Comparison of ENCODE assay signal across 30 cellular contexts in the genomic region with DNA sequence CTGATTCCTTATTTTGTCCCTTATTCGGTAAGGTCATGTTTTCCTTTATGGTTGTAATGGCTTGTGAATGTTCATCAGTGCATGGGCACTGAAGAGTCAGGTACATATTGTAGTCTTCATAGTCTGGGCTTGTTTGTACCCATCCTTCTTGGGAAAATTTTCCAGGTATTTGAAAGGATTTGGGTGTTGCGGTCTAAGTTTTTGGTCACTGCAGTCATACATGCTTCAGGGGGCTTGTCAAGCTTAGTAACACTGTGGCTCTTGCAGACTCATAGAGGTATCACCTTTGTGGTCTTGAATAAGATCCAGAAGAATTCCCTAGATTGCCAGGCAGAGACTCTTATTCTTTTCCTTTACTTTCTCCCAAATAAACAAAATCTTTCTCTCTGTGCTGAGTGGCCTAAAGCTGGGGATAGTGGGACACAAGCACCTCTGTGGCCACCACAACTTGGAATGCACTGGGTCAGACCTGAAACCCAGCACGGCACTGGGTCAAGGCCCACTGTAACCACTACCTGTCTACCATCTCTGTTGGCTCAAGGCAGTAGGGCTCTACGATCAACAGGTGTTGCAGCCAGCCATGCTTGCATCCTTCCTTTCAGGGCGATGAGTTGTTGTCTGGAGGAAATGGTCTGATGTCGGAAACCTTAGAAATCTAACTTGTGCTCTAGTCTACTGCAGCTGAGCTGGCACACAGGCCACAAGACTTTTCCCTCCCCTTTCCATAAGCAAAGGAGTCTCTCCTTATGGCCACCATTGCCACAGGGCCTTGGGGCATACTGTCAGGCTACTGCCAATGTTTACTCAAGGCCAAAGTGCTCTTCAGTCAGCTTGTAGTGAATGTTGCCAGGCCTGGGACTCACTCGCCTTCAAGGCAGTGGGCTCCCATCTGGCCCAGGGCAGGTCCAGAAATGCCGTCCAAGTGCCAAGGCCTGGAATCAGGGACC. TPM values are rescaled to one million over a fixed set of nuclear protein-coding genes. Genes with fewer than 3 reads are reported as not detected.
DNase-seq lines count a peak whose midpoint lies in the region; ATAC-seq, FAIRE-seq and TF ChIP-seq lines count a peak whose summit lies in the region.
"Had no signal": no experiment of that assay in that cellular context is flagged by ENCODE, and none has a peak within 500 bp of the region (broad histone marks: within the 10 kb centered on the region; RNA-seq: fewer than 3 reads in every experiment).

No MANE protein-coding gene starts in this region.

- 38% methylated on average over 8 of the region's 8 CpGs for WGBS in mammary epithelial cell (ENCODE audit: low coverage, missing lambda C conversion rate)
- 32% methylated on average over 8 of the region's 8 CpGs for WGBS in HepG2 (ENCODE audit: low lambda C conversion rate)

- peak overlapping the region; percentile 15 for H3K4me2 ChIP-seq in mammary epithelial cell (ENCODE audit: insufficient read depth, low read depth, low read length)
- no peak overlapping the region for H3K4me2 ChIP-seq in HepG2 (ENCODE audit: low read depth, low read length)
- H3K4me2 ChIP-seq: SK-N-SH had no signal

- dilution Hi-C loops in mammary epithelial cell (cut with HindIII; ENCODE audit: low sequenced_read_pairs): loop anchor here (25.0 kb wide), 1 partner anchor 238 kb away; no protein-coding TSS in a partner anchor

- DNase-seq in mammary epithelial cell (peak; percentile 79), breast epithelium (ENCODE audit: low spot score in 2 of 2) (no peak), activated B cell treated with CpG ODN at 0.5 μM for 24 hours (no peak), HepG2 (ENCODE audit: low spot score) (no peak), upper lobe of right lung (no peak), T-helper 9 cell (no peak)
- no peak for DNase-seq in stimulated activated CD4-positive, alpha-beta T cell treated with anti-CD3 and anti-CD28 coated beads, Interleukin-12 subunit alpha, Interleukin-12 subunit beta, amount 100 ng/mL, for 4 hours
- DNase-seq: 8988T; activated CD4-positive, alpha-beta T cell treated with anti-CD3 and anti-CD28 coated beads, Interleukin-2, amount 10 ng/mL, durations not matched to agents 24 days and 14 days; activated gamma-delta T cell treated with Interleukin-2 at 50 U/mL for 16 hours; activated T-cell treated with anti-CD3 and anti-CD28 coated beads, Interleukin-2, amount 50 U/mL, for 1 hour; CD4-positive, alpha-beta T cell; dorsolateral prefrontal cortex; EL; kidney; lower lobe of right lung; NCI-H1436 treated with DMSO at 0.1 percent for 48 hours; NCI-H774; right lobe of liver; SK-N-SH; stimulated activated CD4-positive, alpha-beta T cell treated with anti-CD3 and anti-CD28 coated beads, Interleukin-4, amount 100 ng/mL, for 4 hours; stimulated activated naive CD4-positive, alpha-beta T cell treated with Interleukin-2 at 50 U/mL for 16 hours had no signal

- no peak for TF ChIP-seq POLR2A in breast epithelium (IDR thresholded peaks at IDR 0.05)
- no peak for TF ChIP-seq POLR2A in HepG2 (IDR thresholded peaks at IDR 0.05; ENCODE audit: insufficient read depth in 1 of 2, low read depth in 2 of 2, low read length in 2 of 2)

- H4K20me1 ChIP-seq in mammary epithelial cell (ENCODE audit: insufficient read depth, low read length) (no peaks in the 10 kb centered on the region), HepG2 (ENCODE audit: insufficient read depth, low read length) (no peaks in the 10 kb centered on the region)

- peak overlapping the region; percentile 41 for H3K4me3 Mint-ChIP-seq in activated B cell treated with CpG ODN at 0.5 μM for 24 hours
- H3K4me3 Mint-ChIP-seq: activated CD4-positive, alpha-beta T cell treated with anti-CD3 and anti-CD28 coated beads, Interleukin-2, amount 10 ng/mL, durations not matched to agents 24 days and 14 days; CD4-positive, alpha-beta T cell; central memory CD8-positive, alpha-beta T cell; T-helper 1 cell treated with Interleukin-12 subunit alpha and Interleukin-12 subunit beta and Interleukin-4 antibody, amounts not matched to agents 30 μg/mL and 1 μg/mL, for 36 hours had no signal

- no peak overlapping the region for H3K4me3 ChIP-seq in mammary epithelial cell (replicated peaks in 1 of 3; ENCODE audit: insufficient read depth in 1 of 3, low read depth in 2 of 3, low read length in 3 of 3)
- no peak overlapping the region for H3K4me3 ChIP-seq in breast epithelium
- no peak overlapping the region for H3K4me3 ChIP-seq in HepG2 (replicated peaks in 1 of 3; ENCODE audit: insufficient read depth in 1 of 3, low read depth in 2 of 3, low read length in 3 of 3)
- no peak overlapping the region for H3K4me3 ChIP-seq in upper lobe of right lung
- H3K4me3 ChIP-seq: dorsolateral prefrontal cortex, lower lobe of right lung, right lobe of liver, thoracic aorta, vagina had no signal

- H3K4me1 ChIP-seq in mammary epithelial cell (ENCODE audit: insufficient read depth, low read length) (peaks cover 26% of the 10 kb centered on the region), breast epithelium (no peaks in the 10 kb centered on the region), HepG2 (ENCODE audit: insufficient read depth, low read length) (peaks cover 15% of the 10 kb centered on the region), upper lobe of right lung (no peaks in the 10 kb centered on the region)
- H3K4me1 ChIP-seq: lower lobe of right lung, vagina had no signal

- H3K36me3 ChIP-seq in mammary epithelial cell (ENCODE audit: insufficient read depth, low read length): no peaks in the 10 kb centered on the region
- no peaks in the 10 kb centered on the region for H3K36me3 ChIP-seq in breast epithelium
- H3K36me3 ChIP-seq in HepG2 (replicated peaks in 1 of 2; ENCODE audit: control insufficient read depth in 1 of 2, insufficient read depth in 2 of 2, low read length in 2 of 2): no peaks in the 10 kb centered on the region
- H3K36me3 ChIP-seq in upper lobe of right lung: no peaks in the 10 kb centered on the region
- H3K36me3 ChIP-seq: lower lobe of right lung, right lobe of liver, thoracic aorta, vagina had no signal

- no peak for TF ChIP-seq CTCF in mammary epithelial cell (conservative IDR thresholded peaks at IDR 0.05 in 1 of 2, IDR thresholded peaks at IDR 0.05 in 1 of 2; ENCODE audit: extremely low read depth in 1 of 2, insufficient read depth in 1 of 2, low read depth in 1 of 2, low read length in 2 of 2)
- no peak for TF ChIP-seq CTCF in breast epithelium (IDR thresholded peaks at IDR 0.05)
- no peak for TF ChIP-seq CTCF in activated B cell treated with CpG ODN at 0.5 μM for 24 hours (IDR thresholded peaks at IDR 0.05)
- TF ChIP-seq CTCF in HepG2 (CRISPR knock-in tag; IDR thresholded peaks at IDR 0.05): no peak
- no peak for TF ChIP-seq CTCF in upper lobe of right lung (IDR thresholded peaks at IDR 0.05)

- POLR2A ChIA-PET in activated B cell treated with CpG ODN at 0.5 μM for 24 hours (lab: Charles Lee): interaction anchor here (0.8 to 2.7 kb wide), 6 partner anchors 8 to 50 kb away, joined by 3 to 22 read pairs (median 4); a partner anchor contains a TSS
- POLR2A ChIA-PET in HepG2 (lab: Yijun Ruan, JAX): interaction anchor here (0.7 to 1.6 kb wide), 7 partner anchors 9 to 50 kb away, joined by 3 to 5 read pairs (median 4); no protein-coding TSS in a partner anchor

- in situ Hi-C loops in mammary epithelial cell (cut with MboI; ENCODE audit: low sequenced_read_pairs in 2 of 2): no loop called here
- in situ Hi-C loops in HepG2 (cut with HindIII; ENCODE audit: extremely low pct_ligation_motif_present, low pct_unique_long_range_greater_than_20kb): no loop called here

- FAIRE-seq in HepG2 (lab: Jason Lieb, UNC): no peak
- FAIRE-seq: endothelial cell of umbilical vein, GM19239, kidney had no signal

- TF ChIP-seq EP300 in HepG2 (IDR thresholded peaks at IDR 0.05; ENCODE audit: low read depth in 2 of 2, low read length in 2 of 2) (no peak), HepG2 (CRISPR knock-in tag; IDR thresholded peaks at IDR 0.05; ENCODE audit: borderline replicate concordance) (no peak)

- H3K27me3 Mint-ChIP-seq in activated B cell treated with CpG ODN at 0.5 μM for 24 hours: no peaks in the 10 kb centered on the region
- H3K27me3 Mint-ChIP-seq: CD4-positive, alpha-beta T cell; central memory CD8-positive, alpha-beta T cell; progenitor cell of endocrine pancreas had no signal

- peak overlapping the region; percentile 80 for H3K27ac Mint-ChIP-seq in activated B cell treated with CpG ODN at 0.5 μM for 24 hours
- H3K27ac Mint-ChIP-seq: activated CD4-positive, alpha-beta T cell treated with anti-CD3 and anti-CD28 coated beads, Interleukin-2, amount 10 ng/mL, durations not matched to agents 24 days and 14 days; CD4-positive, alpha-beta T cell; progenitor cell of endocrine pancreas; T-helper 1 cell treated with Interleukin-12 subunit alpha and Interleukin-12 subunit beta and Interleukin-4 antibody, amounts not matched to agents 30 μg/mL and 1 μg/mL, for 36 hours had no signal

- H3K79me2 ChIP-seq in mammary epithelial cell (ENCODE audit: insufficient read depth, low read length) (no peaks in the 10 kb centered on the region), HepG2 (ENCODE audit: insufficient read depth, low read length) (no peaks in the 10 kb centered on the region)

- H2AFZ ChIP-seq in mammary epithelial cell (ENCODE audit: low read depth, low read length) (peak overlapping the region; percentile 60), HepG2 (ENCODE audit: low read length) (no peak overlapping the region)

- H3K27ac ChIP-seq in mammary epithelial cell (ENCODE audit: insufficient read depth, low read depth, low read length) (peak overlapping the region; percentile 28), breast epithelium (no peak overlapping the region), HepG2 (ENCODE audit: extremely low read length, insufficient read depth, low read length) (no peak overlapping the region), upper lobe of right lung (no peak overlapping the region)
- H3K27ac ChIP-seq: dorsolateral prefrontal cortex, lower lobe of right lung, thoracic aorta, vagina had no signal

- CTCF ChIA-PET in mammary epithelial cell (lab: Charles Lee; ENCODE audit: low non-redundant PET): no interaction called here
- CTCF ChIA-PET in activated B cell treated with CpG ODN at 0.5 μM for 24 hours (lab: Charles Lee): interaction anchor here (0.9 to 3.3 kb wide), 5 partner anchors 10 to 51 kb away, joined by 3 to 18 read pairs (median 4); no protein-coding TSS in a partner anchor
- CTCF ChIA-PET in HepG2 (lab: Yijun Ruan, JAX; ENCODE audit: low intra/inter-chr PET ratio, low total read pairs): no interaction called here

- H3K9me3 Mint-ChIP-seq in activated B cell treated with CpG ODN at 0.5 μM for 24 hours: peaks cover 5% of the 10 kb centered on the region
- H3K9me3 Mint-ChIP-seq: CD4-positive, alpha-beta T cell; central memory CD8-positive, alpha-beta T cell had no signal

- no peak for TF ChIP-seq RAD21 in HepG2 (CRISPR knock-in tag; IDR thresholded peaks at IDR 0.05)

- H3K9me3 ChIP-seq in mammary epithelial cell (replicated peaks; ENCODE audit: insufficient read depth, low read length): peaks cover 8% of the 10 kb centered on the region
- no peaks in the 10 kb centered on the region for H3K9me3 ChIP-seq in breast epithelium
- no peaks in the 10 kb centered on the region for H3K9me3 ChIP-seq in HepG2 (ENCODE audit: low read length)
- H3K9me3 ChIP-seq in upper lobe of right lung: no peaks in the 10 kb centered on the region
- H3K9me3 ChIP-seq: lower lobe of right lung, right lobe of liver, SK-N-SH, thoracic aorta, vagina had no signal

- BruUV-seq in mammary epithelial cell (replicated peaks; lab: Mats Ljungman, UMichigan) (no TSS peak), HepG2 (replicated peaks; lab: Mats Ljungman, UMichigan) (no TSS peak)

- peak; percentile 75 for ATAC-seq in activated B cell treated with CpG ODN at 0.5 μM for 24 hours (ENCODE audit: low read depth)
- peak; percentile 30; the same call in 2 of the 3 replicates for ATAC-seq in HepG2
- peak; percentile 31 for ATAC-seq in upper lobe of right lung
- no peak for ATAC-seq in HG02840 (IDR thresholded peaks at IDR 0.05; ENCODE audit: low FRiP score, unreplicated experiment)
- ATAC-seq: lower lobe of right lung had no signal

- H3K9ac ChIP-seq in mammary epithelial cell (ENCODE audit: insufficient read depth, low read length) (no peak overlapping the region), HepG2 (ENCODE audit: insufficient read depth, low read depth, low read length) (no peak overlapping the region)
- H3K9ac ChIP-seq: SK-N-SH had no signal

- H3K4me1 Mint-ChIP-seq in activated B cell treated with CpG ODN at 0.5 μM for 24 hours: peaks cover 23% of the 10 kb centered on the region
- H3K4me1 Mint-ChIP-seq: activated CD4-positive, alpha-beta T cell treated with anti-CD3 and anti-CD28 coated beads, Interleukin-2, amount 10 ng/mL, durations not matched to agents 24 days and 14 days had no signal

- H3K36me3 Mint-ChIP-seq in activated B cell treated with CpG ODN at 0.5 μM for 24 hours (ENCODE audit: low read depth): no peaks in the 10 kb centered on the region

- H3K27me3 ChIP-seq in mammary epithelial cell (ENCODE audit: insufficient read depth, low read length): no peaks in the 10 kb centered on the region
- no peaks in the 10 kb centered on the region for H3K27me3 ChIP-seq in breast epithelium
- H3K27me3 ChIP-seq in HepG2 (ENCODE audit: control insufficient read depth in 1 of 2, insufficient read depth in 2 of 2, low read length in 2 of 2): peaks cover 0 to 2% of the 10 kb centered on the region in 2 experiments; a peak in 2 of 5 replicates
- H3K27me3 ChIP-seq in upper lobe of right lung: no peaks in the 10 kb centered on the region
- H3K27me3 ChIP-seq: dorsolateral prefrontal cortex, right lobe of liver, vagina had no signal

- intact Hi-C loops in mammary epithelial cell (cut with micrococcal nuclease) (no loop called here), breast epithelium (cut with DNase I; ENCODE audit: low total_unique reads) (no loop called here), activated B cell treated with CpG ODN at 0.5 μM for 24 hours (cut with micrococcal nuclease) (no loop called here), HepG2 (cut with micrococcal nuclease; ENCODE audit: unreplicated experiment) (no loop called here), upper lobe of right lung (cut with DNase I) (no loop called here)

RNA-seq across cellular contexts. Expression of a gene that starts 21.5 kb away (rescaled TPM):
- total RNA-seq in mammary epithelial cell: 10 to 100 TPM in 1 of 2 donors, 1 to 10 TPM in 1; 1.0 to 18.0 TPM
- 38.0 TPM for polyA plus RNA-seq in mammary epithelial cell
- 21.7 TPM for polyA minus RNA-seq in mammary epithelial cell
- 1 to 10 TPM in 2 of 3 donors, under 1 TPM in 1; 0.66 to 3.8 (median 1.6) TPM for total RNA-seq in breast epithelium
- 0.32 TPM in 1 of 2 replicates, not detected in the other for total RNA-seq in activated B cell treated with CpG ODN at 0.5 μM for 24 hours
- 21.1 and 21.2 TPM in 2 replicates for total RNA-seq in HepG2 (2016; rRNA removed; fragmentation: Illumina TruSeq; extraction: Trizol)
- total RNA-seq in HepG2 (2016; cell fraction: cytosol; rRNA removed; fragmentation: Illumina TruSeq; extraction: Trizol; ENCODE audit: low read depth): 6.3 and 8.3 TPM in 2 replicates
- total RNA-seq in HepG2 (2016; cell fraction: insoluble cytoplasmic fraction; rRNA removed; fragmentation: Illumina TruSeq; extraction: Trizol): 21.0 and 24.7 TPM in 2 replicates
- 18.1 and 19.8 TPM in 2 replicates for total RNA-seq in HepG2 (2016; cell fraction: membrane; rRNA removed; fragmentation: Illumina TruSeq; extraction: Trizol)
- total RNA-seq in HepG2 (2016; cell fraction: nucleus; rRNA removed; fragmentation: Illumina TruSeq; extraction: Trizol): 16.3 and 16.9 TPM in 2 replicates
- polyA plus RNA-seq in HepG2 (2011; rRNA removed): 101 and 142 TPM in 2 replicates
- 92.3 and 115 TPM in 2 replicates for polyA plus RNA-seq in HepG2 (2011; cell fraction: cytosol; rRNA removed)
- 29.8 and 45.4 TPM in 2 replicates for polyA plus RNA-seq in HepG2 (2011; cell fraction: nucleus; rRNA removed)
- polyA plus RNA-seq in HepG2 (2012): 96.1 and 98.3 TPM in 2 replicates
- polyA plus RNA-seq in HepG2 (2016; cell fraction: cytosol; fragmentation: Illumina TruSeq; extraction: Trizol; ENCODE audit: low read depth): 12.2 and 14.7 TPM in 2 replicates
- polyA plus RNA-seq in HepG2 (2016; cell fraction: insoluble cytoplasmic fraction; fragmentation: Illumina TruSeq; extraction: Trizol; ENCODE audit: low read depth): 46.6 and 48.4 TPM in 2 replicates
- 32.1 and 33.8 TPM in 2 replicates for polyA plus RNA-seq in HepG2 (2016; cell fraction: membrane; fragmentation: Illumina TruSeq; extraction: Trizol; ENCODE audit: low read depth)
- 23.4 and 24.9 TPM in 2 replicates for polyA plus RNA-seq in HepG2 (2016; cell fraction: nucleus; fragmentation: Illumina TruSeq; extraction: Trizol; ENCODE audit: insufficient read depth, low read depth)
- polyA minus RNA-seq in HepG2 (2011; rRNA and poly(A)+ RNA removed; ENCODE audit: low replicate concordance): 0.42 and 94.0 TPM in 2 replicates
- 35.5 and 37.1 TPM in 2 replicates for polyA minus RNA-seq in HepG2 (2011; cell fraction: cytosol; rRNA and poly(A)+ RNA removed)
- 29.4 and 42.8 TPM in 2 replicates for polyA minus RNA-seq in HepG2 (2011; cell fraction: nucleus; rRNA and poly(A)+ RNA removed)
- 41.7 TPM for total RNA-seq in upper lobe of right lung
- total RNA-seq: endothelial cell of umbilical vein, progenitor cell of endocrine pancreas had no signal
- polyA plus RNA-seq: endothelial cell of umbilical vein, SK-N-SH had no signal

RNA-seq across cellular contexts. Expression of a gene that starts 24.9 kb away (rescaled TPM):
- total RNA-seq in mammary epithelial cell (10 to 100 TPM; 23.8 to 28.6 TPM), breast epithelium (10 to 100 TPM in 2 of 3 donors, 1 to 10 TPM in 1; 4.3 to 61.2 (median 40.3) TPM), activated B cell treated with CpG ODN at 0.5 μM for 24 hours (161 and 182 TPM in 2 replicates), HepG2 (2016; rRNA removed; fragmentation: Illumina TruSeq; extraction: Trizol) (8.6 and 9.4 TPM in 2 replicates), upper lobe of right lung (37.8 TPM)
- polyA plus RNA-seq in mammary epithelial cell (12.8 TPM), HepG2 (2011; rRNA removed) (5.8 and 9.1 TPM in 2 replicates)
- polyA minus RNA-seq in mammary epithelial cell: 33.5 TPM
- total RNA-seq in HepG2 (2016; cell fraction: cytosol; rRNA removed; fragmentation: Illumina TruSeq; extraction: Trizol; ENCODE audit: low read depth): 1.8 and 2.1 TPM in 2 replicates
- 6.4 and 9.6 TPM in 2 replicates for total RNA-seq in HepG2 (2016; cell fraction: insoluble cytoplasmic fraction; rRNA removed; fragmentation: Illumina TruSeq; extraction: Trizol)
- total RNA-seq in HepG2 (2016; cell fraction: membrane; rRNA removed; fragmentation: Illumina TruSeq; extraction: Trizol): 4.3 and 5.2 TPM in 2 replicates
- total RNA-seq in HepG2 (2016; cell fraction: nucleus; rRNA removed; fragmentation: Illumina TruSeq; extraction: Trizol): 10.2 and 10.4 TPM in 2 replicates
- 4.3 and 4.7 TPM in 2 replicates for polyA plus RNA-seq in HepG2 (2011; cell fraction: cytosol; rRNA removed)
- 34.6 and 36.0 TPM in 2 replicates for polyA plus RNA-seq in HepG2 (2011; cell fraction: nucleus; rRNA removed)
- 9.7 and 12.9 TPM in 2 replicates for polyA plus RNA-seq in HepG2 (2012)
- 1.3 TPM in 2 replicates for polyA plus RNA-seq in HepG2 (2016; cell fraction: cytosol; fragmentation: Illumina TruSeq; extraction: Trizol; ENCODE audit: low read depth)
- polyA plus RNA-seq in HepG2 (2016; cell fraction: insoluble cytoplasmic fraction; fragmentation: Illumina TruSeq; extraction: Trizol; ENCODE audit: low read depth): 4.3 and 6.8 TPM in 2 replicates
- 3.3 TPM in 2 replicates for polyA plus RNA-seq in HepG2 (2016; cell fraction: membrane; fragmentation: Illumina TruSeq; extraction: Trizol; ENCODE audit: low read depth)
- polyA plus RNA-seq in HepG2 (2016; cell fraction: nucleus; fragmentation: Illumina TruSeq; extraction: Trizol; ENCODE audit: insufficient read depth, low read depth): 14.7 and 15.0 TPM in 2 replicates
- polyA minus RNA-seq in HepG2 (2011; rRNA and poly(A)+ RNA removed; ENCODE audit: low replicate concordance): 3.6 and 13.9 TPM in 2 replicates
- 5.2 and 5.3 TPM in 2 replicates for polyA minus RNA-seq in HepG2 (2011; cell fraction: cytosol; rRNA and poly(A)+ RNA removed)
- polyA minus RNA-seq in HepG2 (2011; cell fraction: nucleus; rRNA and poly(A)+ RNA removed): 11.6 and 16.2 TPM in 2 replicates
